18 cellular contexts compared by ENCODE assay signal in genomic region chr3:127026036-127026435, GRCh38. TPM values are rescaled to one million over a fixed set of nuclear protein-coding genes. Genes with fewer than 3 reads are reported as not detected.
DNase-seq lines count a peak whose midpoint lies in the region; ATAC-seq and TF ChIP-seq lines count a peak whose summit lies in the region.
"Had no signal": no experiment of that assay in that cellular context is flagged by ENCODE, and none has a peak within 500 bp of the region (broad histone marks: within the 10 kb centered on the region; RNA-seq: fewer than 3 reads in every experiment).

No MANE protein-coding gene starts in this region.

- TF ChIP-seq CTCF in heart left ventricle (IDR thresholded peaks at IDR 0.05) (no peak), colonic mucosa (IDR thresholded peaks at IDR 0.05) (no peak), mucosa of descending colon (IDR thresholded peaks at IDR 0.05) (no peak), transverse colon (IDR thresholded peaks at IDR 0.05) (no peak)

- H3K27me3 ChIP-seq in heart left ventricle (no peaks in the 10 kb centered on the region), colonic mucosa (no peaks in the 10 kb centered on the region), transverse colon (no peaks in the 10 kb centered on the region)

- H3K9ac ChIP-seq in colonic mucosa (ENCODE audit: low read depth in 2 of 2, low read length in 2 of 2), result no peak overlapping the region
- H3K9ac ChIP-seq: GM23248 had no signal

- TF ChIP-seq POLR2A in heart left ventricle (IDR thresholded peaks at IDR 0.05), result no peak
- no peak for TF ChIP-seq POLR2A in transverse colon (IDR thresholded peaks at IDR 0.05)

- H3K27ac ChIP-seq in heart left ventricle (no peak overlapping the region), colonic mucosa (no peak overlapping the region), transverse colon (no peak overlapping the region)
- H3K27ac ChIP-seq: GM23248, HL-60 had no signal

- H3K36me3 ChIP-seq in heart left ventricle (peaks cover 0 to 78% (median 53%) of the 10 kb centered on the region in 9 donors), colonic mucosa (peaks cover 6% of the 10 kb centered on the region), mucosa of descending colon (ENCODE audit: low read depth) (no peaks in the 10 kb centered on the region), transverse colon (peaks cover 0 to 13% (median 0%) of the 10 kb centered on the region in 4 donors)

- DNase-seq in Right ventricle myocardium inferior (ENCODE audit: missing footprints) (peak; percentile 13), heart left ventricle (no peak), colonic mucosa (peak; percentile 49), mucosa of descending colon (peak in 2 of 3 donors; percentile 61), transverse colon (peak; percentile 37), NCI-H146 (lab: John Stamatoyannopoulos, UW) (no peak), DMS53 (lab: John Stamatoyannopoulos, UW) (no peak)
- DNase-seq: 8988T; C1 segment of cervical spinal cord; Calu3; CD4-positive, alpha-beta T cell; DND-41; EL; GM23248 had no signal

- H3K9me3 ChIP-seq in heart left ventricle (no peaks in the 10 kb centered on the region), colonic mucosa (no peaks in the 10 kb centered on the region), mucosa of descending colon (no peaks in the 10 kb centered on the region), transverse colon (no peaks in the 10 kb centered on the region)
- H3K9me3 ChIP-seq: HAP-1 had no signal

- H3K4me1 ChIP-seq in heart left ventricle (peaks cover 0 to 3% (median 0%) of the 10 kb centered on the region in 12 donors), colonic mucosa (no peaks in the 10 kb centered on the region), mucosa of descending colon (ENCODE audit: low read depth) (peaks cover 7% of the 10 kb centered on the region), transverse colon (peaks cover 0 to 7% (median 5%) of the 10 kb centered on the region in 4 donors)
- H3K4me1 ChIP-seq: HAP-1 had no signal

- intact Hi-C loops in Right ventricle myocardium inferior (cut with DNase I) (no loop called here), heart left ventricle (cut with DNase I) (no loop called here), colonic mucosa (cut with DNase I) (no loop called here), mucosa of descending colon (cut with DNase I, micrococcal nuclease) (no loop called here), transverse colon (cut with DNase I; ENCODE audit: low total_unique reads) (no loop called here)

- in situ Hi-C loops in transverse colon (cut with MboI; ENCODE audit: low pct_ligation_motif_present in 1 of 4, low pct_unique_long_range_greater_than_20kb in 1 of 4, low sequenced_read_pairs in 3 of 4), result no loop called here

- H3K4me3 ChIP-seq in heart left ventricle, result no peak overlapping the region
- H3K4me3 ChIP-seq in colonic mucosa, result no peak overlapping the region
- H3K4me3 ChIP-seq in mucosa of descending colon, result no peak overlapping the region
- H3K4me3 ChIP-seq in transverse colon, result no peak overlapping the region
- H3K4me3 ChIP-seq: GM12878, GM23248, HAP-1 had no signal

- WGBS in heart left ventricle, 4 donors, result 69 to 78% (median 77%) methylated on average over 5 of the region's 5 CpGs
- WGBS in transverse colon (ENCODE audit: low coverage in 1 of 2), 2 donors, result 45 to 78% methylated on average over 2 to 5 of the region's 5 CpGs

- TF ChIP-seq EP300 in transverse colon (IDR thresholded peaks at IDR 0.05; ENCODE audit: low read depth), result no peak

- ATAC-seq in Right ventricle myocardium inferior (no peak), heart left ventricle (no peak), mucosa of descending colon (peak; percentile 36), HG02884 (IDR thresholded peaks at IDR 0.05; ENCODE audit: unreplicated experiment) (no peak)
- ATAC-seq: GM12878 had no signal

RNA-seq across cellular contexts. Expression of gene PLXNA1, which starts 43.1 kb away (rescaled TPM):
- 29.6 TPM for total RNA-seq in Right ventricle myocardium inferior
- total RNA-seq in heart left ventricle, result 10 to 100 TPM; 19.5 to 38.8 (median 29.6) TPM
- 10 to 100 TPM; 14.6 to 30.4 TPM for polyA plus RNA-seq in heart left ventricle
- total RNA-seq in colonic mucosa, result 10 to 100 TPM; 16.0 to 19.3 TPM
- 10 to 100 TPM; 11.8 to 19.3 (median 12.7) TPM for total RNA-seq in mucosa of descending colon
- 10 to 100 TPM; 20.8 to 56.7 (median 27.7) TPM for total RNA-seq in transverse colon

Comparison
In these comparisons a context has a peak if more than half of its experiments do, and no peak if none do; other contexts are left out.
1. DNase-seq: peak in Right ventricle myocardium inferior (single experiment), colonic mucosa (single experiment), mucosa of descending colon (2 of 3) and transverse colon (single experiment); none in heart left ventricle (0 of 5), NCI-H146 (single experiment) and DMS53 (single experiment).